In the genomic region with DNA sequence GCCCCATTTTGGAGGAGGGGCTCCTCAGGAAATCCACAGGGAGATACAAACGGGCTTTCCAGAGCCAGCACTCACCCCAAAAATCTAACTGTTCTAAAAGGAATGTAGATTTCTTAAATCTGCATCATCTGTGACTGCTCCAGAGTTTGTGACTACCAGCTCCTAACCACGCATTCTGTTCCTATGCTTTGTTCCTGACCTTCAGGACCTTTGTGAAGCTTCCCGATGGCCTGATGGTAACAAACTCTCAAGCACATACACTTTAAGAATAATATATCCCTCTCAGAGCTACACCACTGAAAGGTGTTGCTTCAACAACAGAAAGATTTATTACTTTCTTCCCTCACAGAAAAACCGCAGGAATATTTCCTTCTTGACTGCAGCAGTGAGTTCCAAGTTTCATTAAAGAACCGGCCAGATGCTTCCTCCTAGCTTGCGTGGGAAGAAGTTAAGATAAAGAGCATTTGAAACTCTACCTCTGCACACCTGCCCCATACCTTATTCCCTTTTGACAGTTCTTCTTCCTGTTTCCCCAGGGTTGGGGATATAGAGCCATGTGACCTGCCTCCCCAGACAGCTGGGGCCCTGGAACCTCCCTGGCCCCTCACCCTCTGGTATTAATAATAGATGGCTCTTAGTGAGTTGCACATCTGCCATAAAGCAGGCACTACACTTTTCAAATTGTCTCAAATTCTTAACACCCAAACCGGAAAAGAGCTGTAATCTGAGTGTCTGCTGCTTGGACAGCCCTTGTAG, we compare ENCODE assay signal across 8 cellular contexts. TPM values are rescaled to one million over a fixed set of nuclear protein-coding genes. Genes with fewer than 3 reads are reported as not detected.
A peak's percentile ranks its signal among the peaks of the same experiment; 100 is the strongest.
DNase-seq lines count a peak whose midpoint lies in the region; ATAC-seq lines count a peak whose summit lies in the region.

No MANE protein-coding gene starts in this region.

- no peaks in the 10 kb centered on the region for H3K36me3 ChIP-seq in CD4-positive, alpha-beta memory T cell (ENCODE audit: insufficient read depth, low read length)
- H3K36me3 ChIP-seq in H7 (replicated peaks; ENCODE audit: control insufficient read depth, insufficient read depth, low read length): no peaks in the 10 kb centered on the region

- peak overlapping the region in 1 of 2 donors; percentile 3 for H3K4me3 ChIP-seq in CD4-positive, alpha-beta memory T cell (ENCODE audit: low read length in 2 of 2)
- no peak overlapping the region for H3K4me3 ChIP-seq in H7 (ENCODE audit: insufficient read depth, low read depth, low read length)

- H3K9me3 ChIP-seq in CD4-positive, alpha-beta memory T cell (ENCODE audit: control insufficient read depth in 1 of 2, low read length in 2 of 2): no peaks in the 10 kb centered on the region

- H3K27ac Mint-ChIP-seq in CD4-positive, alpha-beta memory T cell: peak overlapping the region; percentile 88 to 100 (median 96)
- peak overlapping the region; percentile 85 for H3K27ac Mint-ChIP-seq in T-helper 1 cell treated with Interleukin-12 subunit alpha and Interleukin-12 subunit beta and Interleukin-4 antibody, amounts not matched to agents 30 μg/mL and 1 μg/mL, for 36 hours
- H3K27ac Mint-ChIP-seq in memory B cell: peak overlapping the region; percentile 92

- POLR2A ChIA-PET in CD4-positive, alpha-beta memory T cell (lab: Charles Lee; ENCODE audit: partially characterized antibody): interaction anchor here (1.0 to 25.0 kb wide), 5 partner anchors 9 to 157 kb away, joined by 3 to 1146 read pairs (median 29); partner anchors contain the start of gene EML4

- peak overlapping the region; percentile 52 for H3K27ac ChIP-seq in CD4-positive, alpha-beta memory T cell (ENCODE audit: low read depth, low read length)

- intact Hi-C loops in CD4-positive, alpha-beta memory T cell (cut with micrococcal nuclease): no loop called here

- no peaks in the 10 kb centered on the region for H3K27me3 Mint-ChIP-seq in CD4-positive, alpha-beta memory T cell
- no peaks in the 10 kb centered on the region for H3K27me3 Mint-ChIP-seq in T-helper 1 cell treated with Interleukin-12 subunit alpha and Interleukin-12 subunit beta and Interleukin-4 antibody, amounts not matched to agents 30 μg/mL and 1 μg/mL, for 36 hours (ENCODE audit: low read depth)
- no peaks in the 10 kb centered on the region for H3K27me3 Mint-ChIP-seq in memory B cell

- H3K9me3 Mint-ChIP-seq in CD4-positive, alpha-beta memory T cell: no peaks in the 10 kb centered on the region
- no peaks in the 10 kb centered on the region for H3K9me3 Mint-ChIP-seq in T-helper 1 cell treated with Interleukin-12 subunit alpha and Interleukin-12 subunit beta and Interleukin-4 antibody, amounts not matched to agents 30 μg/mL and 1 μg/mL, for 36 hours
- H3K9me3 Mint-ChIP-seq in memory B cell: no peaks in the 10 kb centered on the region

- no peaks in the 10 kb centered on the region for H3K27me3 ChIP-seq in CD4-positive, alpha-beta memory T cell (ENCODE audit: insufficient read depth, low read length)
- H3K27me3 ChIP-seq in H7 (ENCODE audit: control insufficient read depth, insufficient read depth, low read length): peaks cover 6% of the 10 kb centered on the region; the same call in 1 of the 2 replicates

- ATAC-seq in HG02610 (IDR thresholded peaks at IDR 0.05; ENCODE audit: unreplicated experiment) (peak; percentile 22), memory B cell (ENCODE audit: low read depth) (no peak), HG02840 (IDR thresholded peaks at IDR 0.05; ENCODE audit: low FRiP score, unreplicated experiment) (no peak)

- peak in 1 of 5 donors; percentile 17 for DNase-seq in CD4-positive, alpha-beta memory T cell
- DNase-seq in memory B cell (ENCODE audit: low spot score in 2 of 2) (no peak), KG1 (lab: John Stamatoyannopoulos, UW) (no peak), H7 (no peak)
- no peak for DNase-seq in NK-92 treated with Interleukin-12 subunit alpha and Interleukin-12 subunit beta, amount 100 ng/mL, for 24 hours (lab: John Stamatoyannopoulos, UW)

- peaks cover 75 to 100% (median 90%) of the 10 kb centered on the region in 4 donors for H3K4me1 Mint-ChIP-seq in CD4-positive, alpha-beta memory T cell
- peaks cover 80% of the 10 kb centered on the region for H3K4me1 Mint-ChIP-seq in T-helper 1 cell treated with Interleukin-12 subunit alpha and Interleukin-12 subunit beta and Interleukin-4 antibody, amounts not matched to agents 30 μg/mL and 1 μg/mL, for 36 hours (ENCODE audit: low read depth)
- H3K4me1 Mint-ChIP-seq in memory B cell: peaks cover 53% of the 10 kb centered on the region

- peaks cover 97% of the 10 kb centered on the region for H3K4me1 ChIP-seq in CD4-positive, alpha-beta memory T cell (ENCODE audit: insufficient read depth, low read length)

- H3K4me3 Mint-ChIP-seq in CD4-positive, alpha-beta memory T cell: peak overlapping the region; percentile 45 to 81 (median 74)
- H3K4me3 Mint-ChIP-seq in T-helper 1 cell treated with Interleukin-12 subunit alpha and Interleukin-12 subunit beta and Interleukin-4 antibody, amounts not matched to agents 30 μg/mL and 1 μg/mL, for 36 hours: peak overlapping the region; percentile 49
- peak overlapping the region; percentile 60 for H3K4me3 Mint-ChIP-seq in memory B cell

- CTCF ChIA-PET in CD4-positive, alpha-beta memory T cell (lab: Charles Lee; ENCODE audit: partially characterized antibody): interaction anchor here (0.8 to 3.0 kb wide), 10 partner anchors 10 to 67 kb away, joined by 3 to 19 read pairs (median 4); no protein-coding TSS in a partner anchor

- H3K36me3 Mint-ChIP-seq in CD4-positive, alpha-beta memory T cell: no peaks in the 10 kb centered on the region
- peaks cover 1% of the 10 kb centered on the region for H3K36me3 Mint-ChIP-seq in T-helper 1 cell treated with Interleukin-12 subunit alpha and Interleukin-12 subunit beta and Interleukin-4 antibody, amounts not matched to agents 30 μg/mL and 1 μg/mL, for 36 hours (ENCODE audit: low read depth)
- H3K36me3 Mint-ChIP-seq in memory B cell: no peaks in the 10 kb centered on the region

RNA-seq across cellular contexts. Expression of gene EML4, which starts 40.2 kb away (rescaled TPM):
- total RNA-seq in CD4-positive, alpha-beta memory T cell: 100 to 1,000 TPM; 168 to 172 TPM
- 100 to 1,000 TPM in 1 of 2 donors, 10 to 100 TPM in 1; 52.8 to 113 TPM for polyA plus RNA-seq in CD4-positive, alpha-beta memory T cell
- total RNA-seq in H7 (2014; rRNA removed; shearing (Covaris generic)): 61.1 and 90.4 TPM in 2 replicates
